ENCODE assay signal across 18 cellular contexts in genomic region chrX:7201481-7201880, GRCh38.
"Had no signal": no experiment of that assay in that cellular context is flagged by ENCODE, and none has a peak within 500 bp of the region (broad histone marks: within the 10 kb centered on the region; RNA-seq: fewer than 3 reads in every experiment).

No MANE protein-coding gene starts in this region.

- H3K9me3 ChIP-seq: lower lobe of right lung, prostate gland, right atrium auricular region, spleen, thoracic aorta, tibial nerve, upper lobe of left lung had no signal

- H3K4me3 ChIP-seq: dorsolateral prefrontal cortex, lower lobe of right lung, prostate gland, right atrium auricular region, spleen, thoracic aorta, tibial nerve, upper lobe of left lung had no signal

- H3K4me1 ChIP-seq: lower lobe of right lung, prostate gland, right atrium auricular region, spleen, tibial nerve, upper lobe of left lung had no signal

- H3K27ac ChIP-seq: dorsolateral prefrontal cortex, lower lobe of right lung, prostate gland, right atrium auricular region, spleen, thoracic aorta, tibial nerve, upper lobe of left lung had no signal

- H3K36me3 ChIP-seq: lower lobe of right lung, prostate gland, right atrium auricular region, spleen, thoracic aorta, tibial nerve, upper lobe of left lung had no signal

- DNase-seq: dorsolateral prefrontal cortex; effector CD4-positive, alpha-beta T cell; foreskin melanocyte; hypothalamus; immature natural killer cell; left ventricle myocardium superior; lower lobe of right lung; naive thymus-derived CD8-positive, alpha-beta T cell; nephron progenitor cell; nucleus accumbens; spleen; stimulated activated CD4-positive, alpha-beta T cell treated with anti-CD3 and anti-CD28 coated beads, Interleukin-4, amount 100 ng/mL, for 4 hours; stimulated activated naive B cell treated with anti-CD40 and anti-IgM and Interleukin-4, amounts not matched to agents 10 μg/mL and 1 μg/mL and 100 μg/mL, for 72 hours; upper lobe of left lung had no signal

- H3K27me3 ChIP-seq: spleen, tibial nerve, upper lobe of left lung had no signal
